Comparison of ENCODE assay signal across 7 cellular contexts in the genomic region with DNA sequence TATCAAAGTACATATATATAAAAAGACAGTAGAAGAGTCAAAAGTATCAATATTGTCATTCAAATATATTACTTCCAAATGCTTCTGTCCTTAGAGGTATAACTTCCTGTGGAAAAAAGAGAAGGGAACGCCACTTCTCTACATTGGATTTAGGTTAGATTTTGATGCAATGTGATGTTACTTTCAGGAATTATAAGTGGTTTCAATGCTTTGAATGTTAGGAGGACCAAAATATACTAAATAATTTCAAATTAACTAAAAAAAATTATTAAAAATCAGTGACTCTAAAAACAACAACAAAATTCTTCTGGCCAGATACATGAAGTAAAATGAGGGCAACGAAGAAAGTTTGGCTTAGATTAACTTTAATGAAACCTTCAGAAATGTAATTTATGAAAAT.
"Had no signal": no experiment of that assay in that cellular context is flagged by ENCODE, and none has a peak within 500 bp of the region (broad histone marks: within the 10 kb centered on the region; RNA-seq: fewer than 3 reads in every experiment).

No MANE protein-coding gene starts in this region.

- FAIRE-seq: GM12878, GM12891, GM12892, GM18507, GM19239 had no signal

- DNase-seq: GDM1, GF-D8 had no signal

- ATAC-seq: GM12878 had no signal

- H3K4me3 ChIP-seq: GM12878 had no signal
